20 cellular contexts compared by ENCODE assay signal in genomic region chr2:41647468-41648042, GRCh38.
DNase-seq lines count a peak whose midpoint lies in the region; ATAC-seq and TF ChIP-seq lines count a peak whose summit lies in the region.
"Had no signal": no experiment of that assay in that cellular context is flagged by ENCODE, and none has a peak within 500 bp of the region (broad histone marks: within the 10 kb centered on the region; RNA-seq: fewer than 3 reads in every experiment).

No MANE protein-coding gene starts in this region.

- H3K4me3 ChIP-seq in ascending aorta (no peak overlapping the region), aorta (ENCODE audit: low read length in 2 of 2) (no peak overlapping the region), testis (no peak overlapping the region)

- intact Hi-C loops in ascending aorta (cut with DNase I): no loop called here
- intact Hi-C loops in aorta (cut with DNase I): no loop called here
- intact Hi-C loops in testis (cut with DNase I; ENCODE audit: low total_unique reads): no loop called here

- no peak for TF ChIP-seq POLR2A in testis (IDR thresholded peaks at IDR 0.05)

- H3K27ac ChIP-seq in ascending aorta: peak overlapping the region; percentile 3 to 39
- no peak overlapping the region for H3K27ac ChIP-seq in aorta (ENCODE audit: low read depth in 1 of 2, low read length in 2 of 2)
- peak overlapping the region in 1 of 2 donors; percentile 61 for H3K27ac ChIP-seq in testis
- H3K27ac ChIP-seq: HL-60 had no signal

- no peaks in the 10 kb centered on the region for H3K27me3 ChIP-seq in ascending aorta
- no peaks in the 10 kb centered on the region for H3K27me3 ChIP-seq in aorta (ENCODE audit: control insufficient read depth in 1 of 2, insufficient read depth in 2 of 2, low read length in 1 of 2)
- no peaks in the 10 kb centered on the region for H3K27me3 ChIP-seq in testis

- H3K9me3 ChIP-seq in ascending aorta: no peaks in the 10 kb centered on the region
- no peaks in the 10 kb centered on the region for H3K9me3 ChIP-seq in aorta (ENCODE audit: control insufficient read depth, low read length)
- no peaks in the 10 kb centered on the region for H3K9me3 ChIP-seq in testis

- H3K36me3 ChIP-seq in ascending aorta (no peaks in the 10 kb centered on the region), aorta (ENCODE audit: control insufficient read depth in 1 of 2, insufficient read depth in 2 of 2, low read length in 1 of 2) (no peaks in the 10 kb centered on the region), testis (ENCODE audit: low read depth, missing control alignments) (no peaks in the 10 kb centered on the region)

- TF ChIP-seq CTCF in ascending aorta (IDR thresholded peaks at IDR 0.05) (no peak), testis (IDR thresholded peaks at IDR 0.05) (no peak)

- WGBS in aorta, 2 donors: 6 to 20% methylated on average over 1 of the region's 1 CpG
- WGBS in testis, 2 donors: 33 to 62% methylated on average over 1 of the region's 1 CpG

- peak; percentile 54 for ATAC-seq in aorta (ENCODE audit: low FRiP score)
- ATAC-seq: HCT116, Right ventricle myocardium inferior had no signal

- H3K4me1 ChIP-seq in ascending aorta (peaks cover 0 to 3% of the 10 kb centered on the region in 2 donors), aorta (ENCODE audit: control insufficient read depth in 1 of 2, insufficient read depth in 2 of 2, low read length in 2 of 2) (peaks cover 2 to 4% of the 10 kb centered on the region in 2 donors), testis (no peaks in the 10 kb centered on the region)

- DNase-seq in ascending aorta (ENCODE audit: low spot score in 2 of 2) (no peak), dedifferentiated amniotic fluid mesenchymal stem cell (ENCODE audit: extremely low spot score) (peak; percentile 18), renal cortical epithelial cell (ENCODE audit: low read depth) (peak; percentile 1), aorta (no peak), testis (no peak), NCI-H510A (lab: John Stamatoyannopoulos, UW) (no peak), NCI-H526 treated with DMSO at 0.1 percent for 48 hours (lab: John Stamatoyannopoulos, UW) (no peak)
- DNase-seq: DMS79 treated with DMSO at 0.1 percent for 48 hours; GOT3; MM.1S; NCI-H1092; NCI-H1436 treated with DMSO at 0.1 percent for 48 hours; NCI-H2029; NCI-H2171; NCI-H446; NCI-H748 treated with DMSO at 0.1 percent for 48 hours; NK-92 treated with Interleukin-12 subunit alpha and Interleukin-12 subunit beta, amount 100 ng/mL, for 24 hours had no signal

Comparison
In these comparisons a context has a peak if more than half of its experiments do, and no peak if none do; other contexts are left out.
1. DNase-seq: peak in dedifferentiated amniotic fluid mesenchymal stem cell (single experiment) and renal cortical epithelial cell (single experiment); none in ascending aorta (0 of 2), aorta (0 of 2), testis (single experiment), NCI-H510A (single experiment) and NCI-H526 treated with DMSO at 0.1 percent for 48 hours (single experiment).
2. H3K27ac ChIP-seq: peak in ascending aorta (2 of 2); none in aorta (0 of 2).